ENCODE assay signal across 8 cellular contexts in the genomic region with DNA sequence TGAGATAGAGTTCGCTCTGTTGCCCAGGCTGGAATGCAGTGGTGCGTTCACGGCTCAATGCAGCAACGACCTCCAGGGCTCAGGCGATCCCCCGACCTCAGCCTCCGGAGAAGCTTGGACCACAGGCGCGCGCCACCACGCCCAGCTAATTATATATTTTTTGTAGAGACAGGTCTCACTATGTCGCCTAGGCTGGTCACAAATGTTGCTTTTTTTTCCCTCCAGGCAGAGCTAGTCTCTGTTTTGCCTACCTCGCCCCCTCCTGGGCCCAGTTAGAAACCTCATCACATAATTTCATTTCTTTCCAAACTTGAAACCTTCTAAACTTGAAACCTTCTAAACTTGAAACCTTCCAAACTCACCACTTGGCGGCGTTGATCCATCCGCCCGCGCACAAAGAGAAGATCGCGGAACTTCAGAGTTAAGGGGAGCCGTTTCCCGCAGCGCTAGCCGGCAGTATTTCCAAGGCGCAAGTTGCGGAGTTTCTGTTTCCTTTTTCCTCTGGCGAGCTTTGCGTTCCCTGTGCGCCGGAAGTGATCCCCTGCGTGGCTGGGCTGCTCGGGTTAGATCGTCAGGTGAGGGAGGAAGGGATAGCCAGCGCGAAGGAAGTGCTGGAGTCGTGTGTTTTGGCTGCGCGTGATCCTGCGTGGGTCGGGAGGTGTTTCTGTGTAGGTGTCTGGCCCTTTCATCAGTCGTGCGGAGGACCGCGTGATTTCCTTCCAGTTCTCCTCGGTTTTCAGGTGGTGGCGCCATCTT. TPM values are rescaled to one million over a fixed set of nuclear protein-coding genes. Genes with fewer than 3 reads are reported as not detected.
DNase-seq lines count a peak whose midpoint lies in the region; ATAC-seq, FAIRE-seq and TF ChIP-seq lines count a peak whose summit lies in the region.

A gene with protein sequence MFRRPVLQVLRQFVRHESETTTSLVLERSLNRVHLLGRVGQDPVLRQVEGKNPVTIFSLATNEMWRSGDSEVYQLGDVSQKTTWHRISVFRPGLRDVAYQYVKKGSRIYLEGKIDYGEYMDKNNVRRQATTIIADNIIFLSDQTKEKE (plus strand): TSS at position 523 of the 756 bp plus-strand sequence. CDS start 809 bp downstream, outside the sequence.

- peaks cover 31% of the 10 kb centered on the region for H3K36me3 ChIP-seq in BE2C

- H3K4me3 ChIP-seq in BE2C (ENCODE audit: low read depth, low read length): peak within 1 kb of the TSS; percentile 91

- no peaks in the 10 kb centered on the region for H3K27me3 ChIP-seq in BE2C
- H3K27me3 ChIP-seq in layer of hippocampus (ENCODE audit: control insufficient read depth, insufficient read depth, low read length): no peaks in the 10 kb centered on the region

- ATAC-seq in HG03442 (IDR thresholded peaks at IDR 0.05; ENCODE audit: unreplicated experiment): peak; percentile 87

- peak; percentile 94 for TF ChIP-seq POLR2A in GM19193 (IDR thresholded peaks at IDR 0.05; ENCODE audit: extremely low read depth, insufficient read depth, insufficient read length)

- H3K9me3 ChIP-seq in BE2C: no peaks in the 10 kb centered on the region

- peak within 1 kb of the TSS; percentile 72 for H3K27ac ChIP-seq in layer of hippocampus (ENCODE audit: low read depth, low read length)

- no peaks in the 10 kb centered on the region; the same call in 1 of the 2 replicates for H3K4me1 ChIP-seq in BE2C

- peak; percentile 90 for TF ChIP-seq CTCF in BE2C (IDR thresholded peaks at IDR 0.05; ENCODE audit: low read depth, low read length)

- peak; percentile 91 for DNase-seq in BE2C
- peak; percentile 94 to 97 for DNase-seq in NCI-H524 (lab: John Stamatoyannopoulos, UW)
- peak; percentile 89 to 90 for DNase-seq in activated CD4-positive, alpha-beta T cell treated with anti-CD3 and anti-CD28 coated beads for 4 hours
- DNase-seq in stimulated activated CD4-positive, alpha-beta T cell treated with anti-CD3 and anti-CD28 coated beads, Interleukin-1b, Interleukin-23, amount 100 ng/mL, for 48 hours: peak; percentile 94

- peak; percentile 21 for FAIRE-seq in colon (lab: Jason Lieb, UNC)

RNA-seq across cellular contexts. Expression of the gene that starts here (rescaled TPM):
- 201 TPM for polyA plus RNA-seq in BE2C (2012; ENCODE audit: insufficient read depth, insufficient read length, low read depth)

Comparison
In these comparisons a context has a peak if more than half of its experiments do, and no peak if none do; other contexts are left out.
1. Peak in every context shown above with its lines: DNase-seq, ATAC-seq, H3K4me3 ChIP-seq and H3K27ac ChIP-seq.